Comparison of ENCODE assay signal across 8 cellular contexts in genomic region chr22:24107668-24108067, GRCh38.
A peak's percentile ranks its signal among the peaks of the same experiment; 100 is the strongest.
DNase-seq lines count a peak whose midpoint lies in the region; ATAC-seq, FAIRE-seq and TF ChIP-seq lines count a peak whose summit lies in the region.

No MANE protein-coding gene starts in this region.

- no peaks in the 10 kb centered on the region for H3K27me3 ChIP-seq in Peyer's patch

- H3K4me1 ChIP-seq in Peyer's patch = peaks cover 0 to 7% (median 0%) of the 10 kb centered on the region in 4 donors

- TF ChIP-seq CTCF in AG09319 (IDR thresholded peaks at IDR 0.05; ENCODE audit: low read depth, low read length) (peak; percentile 71), Peyer's patch (IDR thresholded peaks at IDR 0.05) (no peak)

- H3K4me3 ChIP-seq in Peyer's patch = no peak overlapping the region

- no peaks in the 10 kb centered on the region for H3K9me3 ChIP-seq in Peyer's patch

- no peak for FAIRE-seq in RCC 7860 (lab: Jason Lieb, UNC)

- DNase-seq in AG09319 (ENCODE audit: extremely low read depth, low read depth) (peak; percentile 80), Peyer's patch (peak; percentile 40 to 81 (median 62)), fibroblast of peridontal ligament (ENCODE audit: extremely low read depth) (peak; percentile 94), nucleus accumbens (lab: John Stamatoyannopoulos, UW) (peak in 47 of 56 donors; percentile 3 to 73 (median 34)), RCC 7860 (ENCODE audit: low spot score) (no peak), HuH-7 (ENCODE audit: low spot score) (no peak), NCI-H526 (lab: John Stamatoyannopoulos, UW) (no peak)

- ATAC-seq in GM21723 (IDR thresholded peaks at IDR 0.05; ENCODE audit: unreplicated experiment) = no peak

- H3K27ac ChIP-seq in Peyer's patch = peak overlapping the region in 2 of 4 donors; percentile 21 to 46

- H3K36me3 ChIP-seq in Peyer's patch = peaks cover 0 to 5% (median 0%) of the 10 kb centered on the region in 3 donors

- no peak for TF ChIP-seq POLR2A in Peyer's patch (IDR thresholded peaks at IDR 0.05)

Comparison
In these comparisons a context has a peak if more than half of its experiments do, and no peak if none do; other contexts are left out.
1. DNase-seq: peak in AG09319 (single experiment), Peyer's patch (3 of 3), fibroblast of peridontal ligament (single experiment) and nucleus accumbens (47 of 56); none in RCC 7860 (single experiment), HuH-7 (single experiment) and NCI-H526 (0 of 2).